Comparison of ENCODE assay signal across 1 cellular context in the genomic region with DNA sequence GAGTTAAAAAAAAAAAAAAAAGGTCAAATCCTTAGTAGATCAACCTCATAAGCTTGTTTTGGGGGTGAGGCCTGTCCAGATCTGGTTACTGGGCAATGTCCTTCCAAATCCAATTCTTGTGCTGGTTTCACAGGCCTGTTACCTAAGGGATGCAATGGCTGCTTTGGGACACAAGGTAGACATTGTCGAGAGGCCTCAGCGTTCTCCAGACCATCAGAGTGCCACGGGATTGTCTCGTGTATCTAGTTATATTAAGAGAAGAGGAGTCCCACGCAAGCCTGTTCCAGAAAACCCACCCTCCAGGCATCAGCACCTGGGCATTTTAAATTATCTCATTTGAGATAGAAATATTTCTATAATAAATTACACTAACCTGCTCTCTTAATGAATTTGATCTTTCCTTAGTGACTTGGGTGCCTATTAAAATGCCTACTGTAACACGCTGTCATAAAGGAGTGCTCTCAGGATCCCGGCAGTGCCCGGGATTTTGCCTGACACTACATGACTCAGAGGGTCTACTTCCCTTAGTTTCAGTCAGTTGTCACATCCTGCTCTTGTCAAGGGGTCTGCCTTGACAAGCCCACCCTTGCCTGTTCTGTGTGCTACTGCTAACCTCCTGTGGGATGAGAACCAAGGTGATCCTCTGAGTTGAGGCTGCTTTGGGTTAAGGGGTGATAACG.
TF ChIP-seq lines count a peak whose summit lies in the region.

No MANE protein-coding gene starts in this region.

TF ChIP-seq in endothelial cell of umbilical vein, 7 proteins besides CTCF, POLR2A, EP300 and RAD21 (continued from another document):
- TF ChIP-seq FOS (IDR thresholded peaks at IDR 0.05; ENCODE audit: borderline replicate concordance, insufficient read depth, low read length) (no peak), MYC (IDR thresholded peaks at IDR 0.05; ENCODE audit: low read depth, low read length) (no peak)
